In genomic region chrX:40152173-40152705, GRCh38 we compare ENCODE assay signal across 8 cellular contexts. TPM values are rescaled to one million over a fixed set of nuclear protein-coding genes. Genes with fewer than 3 reads are reported as not detected.
DNase-seq lines count a peak whose midpoint lies in the region; TF ChIP-seq lines count a peak whose summit lies in the region.

No MANE protein-coding gene starts in this region.

- peak; percentile 52 for DNase-seq in stimulated activated CD4-positive, alpha-beta T cell treated with anti-CD3 and anti-CD28 coated beads, Interleukin-4, amount 100 ng/mL, for 1 hour
- DNase-seq in stimulated activated CD4-positive, alpha-beta T cell treated with anti-CD3 and anti-CD28 coated beads, Interleukin-2, amount 100 ng/mL, for 24 hours = no peak
- peak; percentile 23 for DNase-seq in activated naive CD4-positive, alpha-beta T cell treated with Interleukin-2 at 50 U/mL for 16 hours
- DNase-seq in hypothalamus (lab: John Stamatoyannopoulos, UW) (peak in 26 of 51 donors; percentile 0 to 72 (median 38)), lower leg skin (ENCODE audit: low spot score in 2 of 2) (no peak), dermis blood vessel endothelial cell (no peak), amniotic stem cell (lab: John Stamatoyannopoulos, UW) (no peak)

- TF ChIP-seq CTCF in lower leg skin (IDR thresholded peaks at IDR 0.05) = no peak

- 18 to 47% methylated on average over 20 to 36 of the region's 41 CpGs for WGBS in lower leg skin, 2 donors

- H3K27ac ChIP-seq in skin epidermis = peak overlapping the region in 10 of 21 experiments; percentile 17 to 76 (median 58)

- no peak for TF ChIP-seq POLR2A in lower leg skin (IDR thresholded peaks at IDR 0.05)

- intact Hi-C loops in lower leg skin (cut with DNase I; ENCODE audit: low total_unique reads) = no loop called here

- H3K4me3 ChIP-seq in skin epidermis (peak overlapping the region; percentile 29 to 45 (median 38)), lower leg skin (ENCODE audit: low read depth, poor library complexity, severe bottlenecking) (no peak overlapping the region)

RNA-seq across cellular contexts. Expression of gene BCOR, which starts 54.5 kb away (rescaled TPM):
- total RNA-seq in lower leg skin (10 to 100 TPM; 23.8 to 37.5 (median 31.1) TPM), dermis blood vessel endothelial cell (8.8 and 31.6 TPM in 2 replicates)

Comparison
In these comparisons a context has a peak if more than half of its experiments do, and no peak if none do; other contexts are left out.
1. DNase-seq: peak in stimulated activated CD4-positive, alpha-beta T cell treated with anti-CD3 and anti-CD28 coated beads, Interleukin-4, amount 100 ng/mL, for 1 hour (single experiment), activated naive CD4-positive, alpha-beta T cell treated with Interleukin-2 at 50 U/mL for 16 hours (single experiment) and hypothalamus (26 of 51); none in stimulated activated CD4-positive, alpha-beta T cell treated with anti-CD3 and anti-CD28 coated beads, Interleukin-2, amount 100 ng/mL, for 24 hours (0 of 2), lower leg skin (0 of 2), dermis blood vessel endothelial cell (single experiment) and amniotic stem cell (single experiment).